ENCODE assay signal across 1 cellular context in genomic region chr18:62183578-62184195, GRCh38.
TF ChIP-seq lines count a peak whose summit lies in the region.

No MANE protein-coding gene starts in this region.

TF ChIP-seq in SK-N-SH, 30 proteins besides CTCF, POLR2A, EP300 and RAD21 (continued from another document):
- TF ChIP-seq USF2 (IDR thresholded peaks at IDR 0.05; ENCODE audit: borderline replicate concordance, low read depth, low read length) = no peak
